8 cellular contexts compared by ENCODE assay signal in genomic region chr7:82441916-82442478, GRCh38. TPM values are rescaled to one million over a fixed set of nuclear protein-coding genes. Genes with fewer than 3 reads are reported as not detected.
A peak's percentile ranks its signal among the peaks of the same experiment; 100 is the strongest.
DNase-seq lines count a peak whose midpoint lies in the region; ATAC-seq and TF ChIP-seq lines count a peak whose summit lies in the region.
"Had no signal": no experiment of that assay in that cellular context is flagged by ENCODE, and none has a peak within 500 bp of the region (broad histone marks: within the 10 kb centered on the region; RNA-seq: fewer than 3 reads in every experiment).

No MANE protein-coding gene starts in this region.

- H3K4me3 ChIP-seq in GM23248 (peak overlapping the region; percentile 93), fibroblast of villous mesenchyme (ENCODE audit: low read depth, low read length) (peak overlapping the region; percentile 87)

- H3K4me1 ChIP-seq in GM23248 (ENCODE audit: insufficient read depth), result peaks cover 12% of the 10 kb centered on the region; the same call in 1 of the 2 replicates

- no peaks in the 10 kb centered on the region for H3K9me2 ChIP-seq in GM23248 (ENCODE audit: insufficient read depth)

- no peak for TF ChIP-seq CTCF in fibroblast of villous mesenchyme (IDR thresholded peaks at IDR 0.05; ENCODE audit: insufficient read depth, low read depth, low read length)

- H3F3A ChIP-seq in GM23248 (ENCODE audit: insufficient read depth), result no peaks in the 10 kb centered on the region

- H3K27ac Mint-ChIP-seq in activated naive CD4-positive, alpha-beta T cell treated with anti-CD3 and anti-CD28 coated beads, Interleukin-2, amount 10 ng/mL, durations not matched to agents 7 days and 5 days, result no peak overlapping the region

- H3K4me3 Mint-ChIP-seq in activated naive CD4-positive, alpha-beta T cell treated with anti-CD3 and anti-CD28 coated beads, Interleukin-2, amount 10 ng/mL, durations not matched to agents 7 days and 5 days, result no peak overlapping the region
- H3K4me3 Mint-ChIP-seq: central memory CD8-positive, alpha-beta T cell had no signal

- CTCF ChIA-PET in activated naive CD4-positive, alpha-beta T cell treated with anti-CD3 and anti-CD28 coated beads, Interleukin-2, amount 10 ng/mL, durations not matched to agents 7 days and 5 days (lab: Charles Lee), result no interaction called here

- H3K36me3 ChIP-seq in GM23248 (ENCODE audit: low read depth), result no peaks in the 10 kb centered on the region

- H3K27ac ChIP-seq in GM23248, result no peak overlapping the region

- H4K20me1 ChIP-seq in GM23248 (ENCODE audit: insufficient read depth), result 0 out of 2 replicates have a peak, but pooled peaks cover 4% of the 10 kb centered on the region

- H3K4me1 Mint-ChIP-seq in activated naive CD4-positive, alpha-beta T cell treated with anti-CD3 and anti-CD28 coated beads, Interleukin-2, amount 10 ng/mL, durations not matched to agents 7 days and 5 days, result peaks cover 8% of the 10 kb centered on the region
- H3K4me1 Mint-ChIP-seq: central memory CD8-positive, alpha-beta T cell had no signal

- H3K9ac ChIP-seq in GM23248, result no peak overlapping the region; the same call in 1 of the 2 replicates

- H2AFZ ChIP-seq in GM23248, result peak overlapping the region; percentile 94; the same call in 1 of the 2 replicates

- WGBS in GM23248 (ENCODE audit: low coverage in 1 of 2, low lambda C conversion rate in 2 of 2, missing lambda C conversion rate in 2 of 2), 2 experiments, result 57 to 64% methylated on average over 7 of the region's 7 CpGs

- in situ Hi-C loops in GM23248 (cut with MboI), result no loop called here

- peaks cover 30% of the 10 kb centered on the region for H3K27me3 Mint-ChIP-seq in activated naive CD4-positive, alpha-beta T cell treated with anti-CD3 and anti-CD28 coated beads, Interleukin-2, amount 10 ng/mL, durations not matched to agents 7 days and 5 days

- no peak for ATAC-seq in GM21381 (IDR thresholded peaks at IDR 0.05; ENCODE audit: unreplicated experiment)

- H3K36me3 Mint-ChIP-seq in activated naive CD4-positive, alpha-beta T cell treated with anti-CD3 and anti-CD28 coated beads, Interleukin-2, amount 10 ng/mL, durations not matched to agents 7 days and 5 days, result no peaks in the 10 kb centered on the region

- DNase-seq in GM23248 (peak; percentile 43), NCI-H748 treated with DMSO at 0.1 percent for 48 hours (lab: John Stamatoyannopoulos, UW) (peak; percentile 43), fibroblast of villous mesenchyme (ENCODE audit: low read depth) (peak; percentile 41), retina (peak; percentile 47)
- DNase-seq in activated naive CD4-positive, alpha-beta T cell treated with anti-CD3 and anti-CD28 coated beads, Interleukin-2, amount 10 ng/mL, durations not matched to agents 7 days and 5 days, result no peak
- no peak for DNase-seq in activated CD8-positive, alpha-beta memory T cell treated with anti-CD3 and anti-CD28 coated beads for 24 hours

- H3K9me3 Mint-ChIP-seq in activated naive CD4-positive, alpha-beta T cell treated with anti-CD3 and anti-CD28 coated beads, Interleukin-2, amount 10 ng/mL, durations not matched to agents 7 days and 5 days, result no peaks in the 10 kb centered on the region
- H3K9me3 Mint-ChIP-seq: central memory CD8-positive, alpha-beta T cell had no signal

- peaks cover 60% of the 10 kb centered on the region for H3K79me2 ChIP-seq in GM23248 (ENCODE audit: insufficient read depth)

- H3K9me3 ChIP-seq in GM23248 (ENCODE audit: low read depth), result no peaks in the 10 kb centered on the region

- H3K4me2 ChIP-seq in GM23248 (ENCODE audit: unreplicated experiment), result peak overlapping the region; percentile 89

- no peaks in the 10 kb centered on the region for H3K27me3 ChIP-seq in GM23248 (replicated peaks; ENCODE audit: insufficient read depth)

RNA-seq across cellular contexts. Expression of gene CACNA2D1, which starts 1.6 kb away (rescaled TPM):
- total RNA-seq in GM23248 (2014; rRNA removed; shearing (Covaris generic)), result 21.2 and 31.1 TPM in 2 replicates
- polyA plus RNA-seq in GM23248 (2016; fragmentation: Nextera tagmentation; extraction: Ambion mirVana), result 6.9 and 7.7 TPM in 2 replicates
- 63.5 and 63.8 TPM in 2 replicates for total RNA-seq in fibroblast of villous mesenchyme

Comparison
In these comparisons a context has a peak if more than half of its experiments do, and no peak if none do; other contexts are left out.
1. DNase-seq: peak in GM23248 (single experiment), NCI-H748 treated with DMSO at 0.1 percent for 48 hours (single experiment), fibroblast of villous mesenchyme (single experiment) and retina (single experiment); none in activated naive CD4-positive, alpha-beta T cell treated with anti-CD3 and anti-CD28 coated beads, Interleukin-2, amount 10 ng/mL, durations not matched to agents 7 days and 5 days (single experiment) and activated CD8-positive, alpha-beta memory T cell treated with anti-CD3 and anti-CD28 coated beads for 24 hours (single experiment).